1 cellular context compared by ENCODE assay signal in genomic region chr17:42194133-42194899, GRCh38.
TF ChIP-seq lines count a peak whose summit lies in the region.

TSS of gene GHDC (minus strand) at chr17:42194494. CDS start at chr17:42193581, 913 bp downstream.

TF ChIP-seq in IMR-90, 13 proteins besides CTCF, POLR2A, EP300 and RAD21:
- TF ChIP-seq RCOR1 (IDR thresholded peaks at IDR 0.05; ENCODE audit: insufficient replicate concordance, low read length) = no peak
- peak; percentile 53; the same call in 1 of the 2 replicates for TF ChIP-seq MAZ (IDR thresholded peaks at IDR 0.05; ENCODE audit: borderline replicate concordance, low read depth, low read length)
- TF ChIP-seq BHLHE40 (IDR thresholded peaks at IDR 0.05; ENCODE audit: low read depth, low read length) = peak; percentile 56; the same call in 1 of the 2 replicates
